ENCODE assay signal across 8 cellular contexts in genomic region chr19:48479686-48480085, GRCh38. TPM values are rescaled to one million over a fixed set of nuclear protein-coding genes. Genes with fewer than 3 reads are reported as not detected.
DNase-seq lines count a peak whose midpoint lies in the region; ATAC-seq and TF ChIP-seq lines count a peak whose summit lies in the region.

No MANE protein-coding gene starts in this region.

- 86% methylated on average over 5 of the region's 7 CpGs for WGBS in SK-N-SH (ENCODE audit: low lambda C conversion rate)

- H3K9me3 ChIP-seq in SK-N-SH = no peaks in the 10 kb centered on the region
- no peaks in the 10 kb centered on the region for H3K9me3 ChIP-seq in left lung

- TF ChIP-seq CTCF in SK-N-SH (IDR thresholded peaks at IDR 0.05) (no peak), left lung (IDR thresholded peaks at IDR 0.05) (no peak), GM10248 (IDR thresholded peaks at IDR 0.05; ENCODE audit: control extremely low read depth, extremely low read depth, low read depth, missing control alignments) (no peak)

- no peak overlapping the region for H3K27ac ChIP-seq in SK-N-SH (ENCODE audit: low read depth in 2 of 2, low read length in 1 of 2)
- H3K27ac ChIP-seq in angular gyrus (ENCODE audit: low read depth, low read length) = peak overlapping the region; percentile 2
- peak overlapping the region in 1 of 2 donors; percentile 72 for H3K27ac ChIP-seq in left lung

- H3K4me3 Mint-ChIP-seq in stimulated activated naive B cell treated with anti-CD40 and anti-IgM and Interleukin-4, amounts not matched to agents 10 μg/mL and 1 μg/mL and 100 μg/mL, for 72 hours = peak overlapping the region; percentile 85 to 94

- H4K20me1 ChIP-seq in SK-N-SH (ENCODE audit: insufficient read depth) = peaks cover 9% of the 10 kb centered on the region

- H3K27me3 ChIP-seq in SK-N-SH (ENCODE audit: insufficient read depth) (no peaks in the 10 kb centered on the region), left lung (peaks cover 0 to 4% of the 10 kb centered on the region in 2 donors)

- DNase-seq in SK-N-SH (peak; percentile 19), left lung (no peak), GM10248 (ENCODE audit: extremely low spot score) (no peak)
- DNase-seq in stimulated activated naive B cell treated with anti-CD40 and anti-IgM and Interleukin-4, amounts not matched to agents 10 μg/mL and 1 μg/mL and 100 μg/mL, for 72 hours = no peak

- H3K9ac ChIP-seq in SK-N-SH = no peak overlapping the region

- no peak for TF ChIP-seq EP300 in SK-N-SH (IDR thresholded peaks at IDR 0.05; ENCODE audit: borderline replicate concordance in 1 of 2, low read depth in 1 of 2, low read length in 1 of 2)

- H3K4me1 ChIP-seq in SK-N-SH (ENCODE audit: control insufficient read depth in 1 of 2, insufficient read depth in 2 of 2, low read depth in 1 of 2, low read length in 1 of 2) = peaks cover 7 to 11% of the 10 kb centered on the region in 2 experiments; a peak in 3 of 4 replicates
- H3K4me1 ChIP-seq in left lung = peaks cover 8 to 23% of the 10 kb centered on the region in 2 donors

- H3K27ac Mint-ChIP-seq in stimulated activated naive B cell treated with anti-CD40 and anti-IgM and Interleukin-4, amounts not matched to agents 10 μg/mL and 1 μg/mL and 100 μg/mL, for 72 hours = no peak overlapping the region

- H3K79me2 ChIP-seq in SK-N-SH (ENCODE audit: insufficient read depth) = no peaks in the 10 kb centered on the region

- peaks cover 12 to 21% of the 10 kb centered on the region in 2 donors for H3K36me3 Mint-ChIP-seq in stimulated activated naive B cell treated with anti-CD40 and anti-IgM and Interleukin-4, amounts not matched to agents 10 μg/mL and 1 μg/mL and 100 μg/mL, for 72 hours

- peaks cover 0 to 10% of the 10 kb centered on the region in 2 donors for H3K27me3 Mint-ChIP-seq in stimulated activated naive B cell treated with anti-CD40 and anti-IgM and Interleukin-4, amounts not matched to agents 10 μg/mL and 1 μg/mL and 100 μg/mL, for 72 hours

- H3K4me1 Mint-ChIP-seq in stimulated activated naive B cell treated with anti-CD40 and anti-IgM and Interleukin-4, amounts not matched to agents 10 μg/mL and 1 μg/mL and 100 μg/mL, for 72 hours = peaks cover 14 to 20% of the 10 kb centered on the region in 2 donors

- H3K4me3 ChIP-seq in SK-N-SH (ENCODE audit: low read depth in 2 of 2, low read length in 1 of 2) (no peak overlapping the region), left lung (no peak overlapping the region)

- no peak for ATAC-seq in SK-N-SH treated with all-trans-retinoic acid at 6 μM for 48 hours
- ATAC-seq in left lung = peak; percentile 7
- ATAC-seq in stimulated activated naive B cell treated with anti-CD40 and anti-IgM and Interleukin-4, amounts not matched to agents 10 μg/mL and 1 μg/mL and 100 μg/mL, for 72 hours (replicated peaks) = no peak
- ATAC-seq in HG02588 (IDR thresholded peaks at IDR 0.05; ENCODE audit: unreplicated experiment) = no peak
- no peak for ATAC-seq in HG03097 (IDR thresholded peaks at IDR 0.05; ENCODE audit: low FRiP score, unreplicated experiment)

- peaks cover 22% of the 10 kb centered on the region for H3F3A ChIP-seq in SK-N-SH (replicated peaks; ENCODE audit: insufficient read depth)

- POLR2A ChIA-PET in SK-N-SH (lab: Yijun Ruan, JAX) = interaction anchor here (0.9 to 1.5 kb wide), 3 partner anchors 8 to 10 kb away, joined by 3 to 6 read pairs (median 5); no protein-coding TSS in a partner anchor
- POLR2A ChIA-PET in GM10248 (lab: Yijun Ruan, JAX) = no interaction called here

- no peak overlapping the region for H3K4me2 ChIP-seq in SK-N-SH

- CTCF ChIA-PET in SK-N-SH (lab: Yijun Ruan, JAX) = interaction anchor here (1.8 to 4.4 kb wide), 2 partner anchors 10 to 129 kb away, joined by 5 to 23 read pairs; no protein-coding TSS in a partner anchor
- CTCF ChIA-PET in GM10248 (lab: Yijun Ruan, JAX) = interaction anchor here (1.0 to 3.4 kb wide), 3 partner anchors 10 to 104 kb away, joined by 3 to 26 read pairs (median 6); no protein-coding TSS in a partner anchor

- no peak for TF ChIP-seq RAD21 in SK-N-SH (IDR thresholded peaks at IDR 0.05; ENCODE audit: low read length)

- H2AFZ ChIP-seq in SK-N-SH (ENCODE audit: low read depth) = no peak overlapping the region

- H3K9me3 Mint-ChIP-seq in stimulated activated naive B cell treated with anti-CD40 and anti-IgM and Interleukin-4, amounts not matched to agents 10 μg/mL and 1 μg/mL and 100 μg/mL, for 72 hours = no peaks in the 10 kb centered on the region

- H3K36me3 ChIP-seq in SK-N-SH (replicated peaks in 1 of 2; ENCODE audit: control insufficient read depth in 1 of 2, insufficient read depth in 2 of 2, low read length in 1 of 2) (peaks cover 15 to 45% of the 10 kb centered on the region in 2 experiments), left lung (peaks cover 0 to 46% of the 10 kb centered on the region in 2 donors)

- H3K9me2 ChIP-seq in SK-N-SH = no peaks in the 10 kb centered on the region

- intact Hi-C loops in left lung (cut with DNase I) = no loop called here

TF ChIP-seq in SK-N-SH, 30 proteins besides CTCF, POLR2A, EP300 and RAD21:
- TF ChIP-seq PBX3 (IDR thresholded peaks at IDR 0.05) (no peak), MEF2A (IDR thresholded peaks at IDR 0.05; ENCODE audit: borderline replicate concordance, low read depth) (no peak), CHD2 (IDR thresholded peaks at IDR 0.05; ENCODE audit: low read length, partially characterized antibody) (no peak), ELF1 (IDR thresholded peaks at IDR 0.05) (no peak), MAX (IDR thresholded peaks at IDR 0.05; ENCODE audit: low read depth) (no peak)

TF ChIP-seq in SK-N-SH treated with all-trans-retinoic acid at 6 μM for 48 hours, 23 proteins besides CTCF, POLR2A, EP300 and RAD21 (continues in another document):
- TF ChIP-seq BACH2 (CRISPR knock-in tag; IDR thresholded peaks at IDR 0.05; ENCODE audit: borderline replicate concordance) = no peak
- no peak for TF ChIP-seq ISL1 (CRISPR knock-in tag; IDR thresholded peaks at IDR 0.05)
- no peak for TF ChIP-seq RARB (CRISPR knock-in tag; IDR thresholded peaks at IDR 0.05)
- no peak for TF ChIP-seq OSR1 (CRISPR knock-in tag; IDR thresholded peaks at IDR 0.05)
- TF ChIP-seq ZNF565 (CRISPR knock-in tag; conservative IDR thresholded peaks at IDR 0.05; ENCODE audit: low read depth) = no peak
- TF ChIP-seq TSHZ2 (CRISPR knock-in tag; IDR thresholded peaks at IDR 0.05) = no peak
- no peak for TF ChIP-seq SNAI2 (CRISPR knock-in tag; IDR thresholded peaks at IDR 0.05)
- no peak for TF ChIP-seq ZNF8 (CRISPR knock-in tag; IDR thresholded peaks at IDR 0.05)
- TF ChIP-seq PPARA (CRISPR knock-in tag; IDR thresholded peaks at IDR 0.05; ENCODE audit: borderline replicate concordance) = no peak
- TF ChIP-seq TOX (CRISPR knock-in tag; IDR thresholded peaks at IDR 0.05; ENCODE audit: borderline replicate concordance) = no peak
- no peak for TF ChIP-seq GLIS3 (CRISPR knock-in tag; IDR thresholded peaks at IDR 0.05)
- TF ChIP-seq ZNF70 (CRISPR knock-in tag; IDR thresholded peaks at IDR 0.05) = no peak
- no peak for TF ChIP-seq ZFP30 (CRISPR knock-in tag; IDR thresholded peaks at IDR 0.05)
- no peak for TF ChIP-seq CSDC2 (CRISPR knock-in tag; IDR thresholded peaks at IDR 0.05)
- TF ChIP-seq TCF4 (CRISPR knock-in tag; IDR thresholded peaks at IDR 0.05; ENCODE audit: borderline replicate concordance) = no peak
- no peak for TF ChIP-seq ZC3H10 (CRISPR knock-in tag; IDR thresholded peaks at IDR 0.05)

RNA-seq across cellular contexts. Expression of gene CYTH2, which starts 10.5 kb away (rescaled TPM):
- polyA plus RNA-seq in SK-N-SH (2012; rRNA removed) = 69.5 and 77.6 TPM in 2 replicates
- polyA plus RNA-seq in SK-N-SH (2012; cell fraction: cytosol; rRNA removed) = 42.6 and 43.6 TPM in 2 replicates
- 308 and 364 TPM in 2 replicates for polyA plus RNA-seq in SK-N-SH (2012; cell fraction: nucleus; rRNA removed)
- total RNA-seq in left lung = 10 to 100 TPM; 49.8 to 65.9 TPM

RNA-seq across cellular contexts. Expression of gene KCNJ14, which starts 24.3 kb away (rescaled TPM):
- 1.1 and 1.2 TPM in 2 replicates for polyA plus RNA-seq in SK-N-SH (2012; rRNA removed)
- 0.54 and 0.93 TPM in 2 replicates for polyA plus RNA-seq in SK-N-SH (2012; cell fraction: cytosol; rRNA removed)
- polyA plus RNA-seq in SK-N-SH (2012; cell fraction: nucleus; rRNA removed) = 6.1 and 7.2 TPM in 2 replicates
- total RNA-seq in left lung = under 1 TPM; 0.52 to 0.61 TPM

RNA-seq across cellular contexts. Expression of gene LMTK3, which starts 31.9 kb away (rescaled TPM):
- polyA plus RNA-seq in SK-N-SH (2012; rRNA removed) = 2.0 and 3.2 TPM in 2 replicates
- 1.0 and 2.3 TPM in 2 replicates for polyA plus RNA-seq in SK-N-SH (2012; cell fraction: cytosol; rRNA removed)
- 10.9 and 13.2 TPM in 2 replicates for polyA plus RNA-seq in SK-N-SH (2012; cell fraction: nucleus; rRNA removed)
- total RNA-seq in left lung = 1 to 10 TPM; 4.4 to 9.5 TPM

RNA-seq across cellular contexts. Expression of gene GRWD1, which starts 33.9 kb away (rescaled TPM):
- polyA plus RNA-seq in SK-N-SH (2012; rRNA removed) = 34.1 and 36.6 TPM in 2 replicates
- 23.8 and 30.6 TPM in 2 replicates for polyA plus RNA-seq in SK-N-SH (2012; cell fraction: cytosol; rRNA removed)
- polyA plus RNA-seq in SK-N-SH (2012; cell fraction: nucleus; rRNA removed) = 29.1 and 29.6 TPM in 2 replicates
- total RNA-seq in left lung = 10 to 100 TPM; 21.5 to 33.8 TPM
